In genomic region chr1:227396539-227397355, GRCh38 we compare ENCODE assay signal across 24 cellular contexts.
A peak's percentile ranks its signal among the peaks of the same experiment; 100 is the strongest.
DNase-seq lines count a peak whose midpoint lies in the region; ATAC-seq, FAIRE-seq and TF ChIP-seq lines count a peak whose summit lies in the region.
"Had no signal": no experiment of that assay in that cellular context is flagged by ENCODE, and none has a peak within 500 bp of the region (broad histone marks: within the 10 kb centered on the region; RNA-seq: fewer than 3 reads in every experiment).

No MANE protein-coding gene starts in this region.

- TF ChIP-seq CTCF in HCT116 (IDR thresholded peaks at IDR 0.05 in 2 of 3, conservative IDR thresholded peaks at IDR 0.05 in 1 of 3; ENCODE audit: borderline replicate concordance in 1 of 3, insufficient read depth in 1 of 3, low read depth in 2 of 3, low read length in 2 of 3), result no peak
- TF ChIP-seq CTCF in astrocyte (IDR thresholded peaks at IDR 0.05; ENCODE audit: insufficient read depth, low read depth, low read length), result no peak

- peak overlapping the region; percentile 70 for H3K27ac ChIP-seq in HCT116 (ENCODE audit: low read depth, low read length)
- no peak overlapping the region for H3K27ac ChIP-seq in astrocyte (ENCODE audit: low read depth, low read length)
- H3K27ac ChIP-seq in small intestine (ENCODE audit: low read depth in 1 of 2, low read length in 1 of 2), result no peak overlapping the region
- H3K27ac ChIP-seq: prostate gland, skin epidermis had no signal

- H3K4me2 ChIP-seq in HCT116 (ENCODE audit: low read length), result peak overlapping the region; percentile 74
- no peak overlapping the region for H3K4me2 ChIP-seq in astrocyte (ENCODE audit: low read length)

- POLR2A ChIA-PET in HCT116 (lab: Charles Lee), result no interaction called here

- H3K4me3 Mint-ChIP-seq in astrocyte (ENCODE audit: unreplicated experiment), result no peak overlapping the region
- H3K4me3 Mint-ChIP-seq: mesothelial cell of epicardium, nephron had no signal

- RAD21 ChIA-PET in HCT116 (lab: Charles Lee; ENCODE audit: low non-redundant PET in 1 of 2, low total read pairs in 2 of 2, uncharacterized antibody in 2 of 2, unreplicated experiment in 2 of 2), result no interaction called here

- FAIRE-seq in astrocyte (lab: Jason Lieb, UNC) (no peak), small intestine (lab: Jason Lieb, UNC) (no peak)

- no peaks in the 10 kb centered on the region for H4K20me1 ChIP-seq in HCT116 (ENCODE audit: insufficient read depth)
- no peaks in the 10 kb centered on the region for H4K20me1 ChIP-seq in astrocyte (ENCODE audit: insufficient read depth, low read length)

- H3K4me3 ChIP-seq in HCT116 (replicated peaks in 1 of 2; ENCODE audit: low read depth in 1 of 2, low read length in 2 of 2) (peak overlapping the region; percentile 1 to 43; a peak in 2 of 4 replicates), MG63 (no peak overlapping the region), astrocyte (ENCODE audit: insufficient read depth, low read depth, low read length) (no peak overlapping the region), small intestine (ENCODE audit: low read depth in 1 of 2, low read length in 2 of 2) (no peak overlapping the region)
- H3K4me3 ChIP-seq: prostate gland, skin epidermis, tibial artery had no signal

- H3K27ac Mint-ChIP-seq in astrocyte (ENCODE audit: unreplicated experiment), result no peak overlapping the region
- H3K27ac Mint-ChIP-seq: activated T-cell treated with anti-CD3 and anti-CD28 coated beads, Interleukin-2, amount 50 U/mL, for 72 hours; mesothelial cell of epicardium; nephron had no signal

- peaks cover 23 to 59% of the 10 kb centered on the region in 2 experiments for H3K4me1 ChIP-seq in HCT116 (ENCODE audit: control insufficient read depth in 1 of 2, insufficient read depth in 2 of 2, low read length in 2 of 2)
- no peaks in the 10 kb centered on the region for H3K4me1 ChIP-seq in astrocyte (ENCODE audit: insufficient read depth, low read length)
- H3K4me1 ChIP-seq in small intestine (ENCODE audit: control insufficient read depth in 2 of 2, insufficient read depth in 1 of 2, low read depth in 1 of 2, low read length in 1 of 2), result peaks cover 0 to 3% of the 10 kb centered on the region in 2 donors
- H3K4me1 ChIP-seq: prostate gland had no signal

- peak; percentile 86 for ATAC-seq in HCT116
- ATAC-seq: esophagus mucosa, Panc1 had no signal

- TF ChIP-seq RAD21 in HCT116 (IDR thresholded peaks at IDR 0.05; ENCODE audit: low read depth), result no peak

- H3K9me3 ChIP-seq in HCT116 (ENCODE audit: control insufficient read depth in 1 of 2, insufficient read depth in 1 of 2, low read depth in 1 of 2, low read length in 2 of 2), result no peaks in the 10 kb centered on the region
- H3K9me3 ChIP-seq in MG63, result no peaks in the 10 kb centered on the region
- no peaks in the 10 kb centered on the region for H3K9me3 ChIP-seq in astrocyte (ENCODE audit: insufficient read depth, low read depth, low read length)
- H3K9me3 ChIP-seq in small intestine (ENCODE audit: control insufficient read depth, low read depth), result no peaks in the 10 kb centered on the region
- H3K9me3 ChIP-seq: prostate gland, tibial artery had no signal

- H3K9ac ChIP-seq in HCT116 (ENCODE audit: low read length), result peak overlapping the region; percentile 34
- no peak overlapping the region for H3K9ac ChIP-seq in astrocyte (ENCODE audit: low read length)

- H2AFZ ChIP-seq in HCT116 (ENCODE audit: low read depth, low read length, poor library complexity, severe bottlenecking) (peak overlapping the region; percentile 74), astrocyte (ENCODE audit: low read depth, low read length) (no peak overlapping the region)

- H3K9me2 ChIP-seq in HCT116 (ENCODE audit: insufficient read depth), result no peaks in the 10 kb centered on the region

- WGBS in small intestine, 3 donors, result 51 to 67% (median 60%) methylated on average over 8 of the region's 8 CpGs

- H3K9me3 Mint-ChIP-seq in astrocyte (ENCODE audit: unreplicated experiment), result no peaks in the 10 kb centered on the region
- H3K9me3 Mint-ChIP-seq: activated T-cell treated with anti-CD3 and anti-CD28 coated beads, Interleukin-2, amount 50 U/mL, for 72 hours had no signal

- H3K27me3 ChIP-seq in HCT116 (ENCODE audit: insufficient read depth, low read length), result no peaks in the 10 kb centered on the region
- H3K27me3 ChIP-seq in MG63, result no peaks in the 10 kb centered on the region
- no peaks in the 10 kb centered on the region for H3K27me3 ChIP-seq in astrocyte (ENCODE audit: insufficient read depth, low read length)
- no peaks in the 10 kb centered on the region for H3K27me3 ChIP-seq in small intestine (ENCODE audit: control insufficient read depth in 2 of 2, insufficient read depth in 2 of 2, low read length in 2 of 2)
- H3K27me3 ChIP-seq: tibial artery had no signal

- H3K27me3 Mint-ChIP-seq in astrocyte (ENCODE audit: low read depth, unreplicated experiment), result no peaks in the 10 kb centered on the region

- H3K36me3 Mint-ChIP-seq in astrocyte (ENCODE audit: low read depth, unreplicated experiment), result no peaks in the 10 kb centered on the region
- H3K36me3 Mint-ChIP-seq: mesothelial cell of epicardium had no signal

- peak; percentile 69 for DNase-seq in HCT116 (ENCODE audit: low read depth, low spot score)
- DNase-seq in MG63, result peak; percentile 75
- peak; percentile 27 for DNase-seq in astrocyte (ENCODE audit: low read depth)
- peak; percentile 29 for DNase-seq in small intestine
- DNase-seq in superior temporal gyrus (ENCODE audit: extremely low spot score), result no peak
- DNase-seq in SHP77 (lab: John Stamatoyannopoulos, UW), result no peak
- no peak for DNase-seq in NAMALWA (ENCODE audit: low spot score)
- DNase-seq: activated naive CD4-positive, alpha-beta T cell treated with anti-CD3 and anti-CD28 coated beads, Interleukin-2, amount 50 U/mL, for 16 hours; activated T-cell treated with anti-CD3 and anti-CD28 coated beads, Interleukin-2, amount 50 U/mL, for 72 hours; AML-193; cerebellar nuclear complex; EL; H7; NCI-H1694 treated with DMSO at 0.1 percent for 48 hours; NCI-H2227 treated with DMSO at 0.1 percent for 48 hours; stimulated activated CD4-positive, alpha-beta T cell treated with anti-CD3 and anti-CD28 coated beads, Interleukin-2, amount 100 ng/mL, for 48 hours; stimulated activated naive CD4-positive, alpha-beta T cell treated with Interleukin-2 at 50 U/mL for 16 hours; tibial artery had no signal

- no peaks in the 10 kb centered on the region for H3K79me2 ChIP-seq in HCT116 (ENCODE audit: insufficient read depth, low read length)
- H3K79me2 ChIP-seq in astrocyte (ENCODE audit: insufficient read depth, low read length), result no peaks in the 10 kb centered on the region

- H3K36me3 ChIP-seq in HCT116 (ENCODE audit: control insufficient read depth in 1 of 2, insufficient read depth in 2 of 2, low read length in 2 of 2) (no peaks in the 10 kb centered on the region), MG63 (no peaks in the 10 kb centered on the region), astrocyte (ENCODE audit: insufficient read depth, low read length) (no peaks in the 10 kb centered on the region), small intestine (ENCODE audit: control insufficient read depth in 2 of 2, insufficient read depth in 2 of 2, low read length in 2 of 2) (no peaks in the 10 kb centered on the region)
- H3K36me3 ChIP-seq: prostate gland, tibial artery had no signal

- peaks cover 8% of the 10 kb centered on the region for H3K4me1 Mint-ChIP-seq in astrocyte (ENCODE audit: low read depth, unreplicated experiment)
- H3K4me1 Mint-ChIP-seq: nephron had no signal

- intact Hi-C loops in HCT116 (cut with micrococcal nuclease), result no loop called here

- CTCF ChIA-PET in HCT116 (lab: Charles Lee), result interaction anchor here (0.6 kb wide), 1 partner anchor 138 kb away, joined by 3 read pairs; no protein-coding TSS in a partner anchor

- no TSS peak for BruUV-seq in HCT116 (replicated peaks; lab: Mats Ljungman, UMichigan)

- no peak for TF ChIP-seq POLR2A in HCT116 (IDR thresholded peaks at IDR 0.05; ENCODE audit: borderline replicate concordance, extremely low read depth, insufficient read depth, insufficient read length)

TF ChIP-seq in HCT116, 20 proteins besides CTCF, POLR2A, EP300 and RAD21:
- TF ChIP-seq SRF (IDR thresholded peaks at IDR 0.05; ENCODE audit: low read depth), result peak; percentile 93
- 0 out of 2 replicates have a peak, but pooled peaks have one; percentile 28 for TF ChIP-seq MAX (IDR thresholded peaks at IDR 0.05)
- no peak for TF ChIP-seq YY1 (IDR thresholded peaks at IDR 0.05; ENCODE audit: extremely low read depth, insufficient replicate concordance, low read depth, low read length)
- TF ChIP-seq ZFX (IDR thresholded peaks at IDR 0.05), result no peak
- TF ChIP-seq CEBPB (IDR thresholded peaks at IDR 0.05; ENCODE audit: low read depth), result peak; percentile 40; the same call in 1 of the 2 replicates
- TF ChIP-seq FOSL1 (IDR thresholded peaks at IDR 0.05; ENCODE audit: low read depth), result peak; percentile 54
- peak; percentile 51; the same call in 1 of the 2 replicates for TF ChIP-seq JUND (IDR thresholded peaks at IDR 0.05)

Comparison
In these comparisons a context has a peak if more than half of its experiments do, and no peak if none do; other contexts are left out.
1. DNase-seq: peak in HCT116 (single experiment), MG63 (single experiment), astrocyte (single experiment) and small intestine (single experiment); none in superior temporal gyrus (single experiment), SHP77 (0 of 2) and NAMALWA (single experiment).
2. H3K4me3 ChIP-seq: peak in HCT116 (2 of 2); none in MG63 (single experiment), astrocyte (single experiment) and small intestine (0 of 2).